In genomic region chr18:27845897-27846296, GRCh38 we compare ENCODE assay signal across 20 cellular contexts.
"Had no signal": no experiment of that assay in that cellular context is flagged by ENCODE, and none has a peak within 500 bp of the region (broad histone marks: within the 10 kb centered on the region; RNA-seq: fewer than 3 reads in every experiment).

No MANE protein-coding gene starts in this region.

- H3K36me3 Mint-ChIP-seq: activated naive CD8-positive, alpha-beta T cell treated with anti-CD3 and anti-CD28 coated beads for 36 hours; naive B cell; stimulated activated naive B cell treated with anti-CD40 and anti-IgM and Interleukin-4, amounts not matched to agents 10 μg/mL and 1 μg/mL and 100 μg/mL, for 72 hours had no signal

- H3K36me3 ChIP-seq: cardiac muscle cell, gastrocnemius medialis, heart right ventricle, tibial artery had no signal

- H3K9ac ChIP-seq: parathyroid adenoma had no signal

- H2AFZ ChIP-seq: parathyroid adenoma had no signal

- H3K79me2 ChIP-seq: parathyroid adenoma had no signal

- H3K27ac ChIP-seq: cardiac muscle cell, dorsolateral prefrontal cortex, gastrocnemius medialis, heart right ventricle, parathyroid adenoma, tibial artery had no signal

- FAIRE-seq: islet of Langerhans, urothelium cell line had no signal

- H3K27me3 Mint-ChIP-seq: activated naive CD8-positive, alpha-beta T cell treated with anti-CD3 and anti-CD28 coated beads for 36 hours; naive B cell; stimulated activated naive B cell treated with anti-CD40 and anti-IgM and Interleukin-4, amounts not matched to agents 10 μg/mL and 1 μg/mL and 100 μg/mL, for 72 hours; T-helper 17 cell had no signal

- DNase-seq: activated CD4-positive, alpha-beta T cell treated with anti-CD3 and anti-CD28 coated beads for 4 hours; activated CD8-positive, alpha-beta memory T cell treated with anti-CD3 and anti-CD28 coated beads, Interleukin-2, amount 50 U/mL, for 4 hours; activated CD8-positive, alpha-beta T cell treated with anti-CD3 and anti-CD28 coated beads, Interleukin-2, amount 10 ng/mL, durations not matched to agents 7 days and 5 days; activated gamma-delta T cell treated with Interleukin-2 at 50 U/mL for 16 hours; activated naive CD8-positive, alpha-beta T cell treated with anti-CD3 and anti-CD28 coated beads for 36 hours; activated T-cell treated with anti-CD3 and anti-CD28 coated beads, Interleukin-2, amount 50 U/mL, for 72 hours; anterior cingulate cortex; dorsolateral prefrontal cortex; endodermal cell; gastrocnemius medialis; heart right ventricle; naive B cell; retina; stimulated activated naive B cell treated with anti-CD40 and anti-IgM and Interleukin-4, amounts not matched to agents 10 μg/mL and 1 μg/mL and 100 μg/mL, for 72 hours; T-helper 17 cell; tibial artery had no signal

- H3K27ac Mint-ChIP-seq: activated CD8-positive, alpha-beta T cell treated with anti-CD3 and anti-CD28 coated beads, Interleukin-2, amount 10 ng/mL, durations not matched to agents 7 days and 5 days; activated naive CD8-positive, alpha-beta T cell treated with anti-CD3 and anti-CD28 coated beads for 36 hours; activated T-cell treated with anti-CD3 and anti-CD28 coated beads, Interleukin-2, amount 50 U/mL, for 72 hours; endodermal cell; naive B cell; stimulated activated naive B cell treated with anti-CD40 and anti-IgM and Interleukin-4, amounts not matched to agents 10 μg/mL and 1 μg/mL and 100 μg/mL, for 72 hours; T-helper 17 cell had no signal

- H3K4me1 Mint-ChIP-seq: activated naive CD8-positive, alpha-beta T cell treated with anti-CD3 and anti-CD28 coated beads for 36 hours; endodermal cell; naive B cell; stimulated activated naive B cell treated with anti-CD40 and anti-IgM and Interleukin-4, amounts not matched to agents 10 μg/mL and 1 μg/mL and 100 μg/mL, for 72 hours; T-helper 17 cell had no signal

- ATAC-seq: activated CD8-positive, alpha-beta T cell treated with anti-CD3 and anti-CD28 coated beads, Interleukin-2, amount 10 ng/mL, durations not matched to agents 7 days and 5 days; activated T-cell treated with anti-CD3 and anti-CD28 coated beads, Interleukin-2, amount 50 U/mL, for 72 hours; gastrocnemius medialis; heart right ventricle; stimulated activated naive B cell treated with anti-CD40 and anti-IgM and Interleukin-4, amounts not matched to agents 10 μg/mL and 1 μg/mL and 100 μg/mL, for 72 hours; T-helper 17 cell had no signal

- H3K9me3 ChIP-seq: gastrocnemius medialis, tibial artery had no signal

- H3K4me3 ChIP-seq: cardiac muscle cell, dorsolateral prefrontal cortex, gastrocnemius medialis, heart right ventricle, tibial artery had no signal

- H3K27me3 ChIP-seq: cardiac muscle cell, dorsolateral prefrontal cortex, gastrocnemius medialis, heart right ventricle, tibial artery had no signal

- H3K4me3 Mint-ChIP-seq: activated CD8-positive, alpha-beta T cell treated with anti-CD3 and anti-CD28 coated beads, Interleukin-2, amount 10 ng/mL, durations not matched to agents 7 days and 5 days; activated naive CD8-positive, alpha-beta T cell treated with anti-CD3 and anti-CD28 coated beads for 36 hours; activated T-cell treated with anti-CD3 and anti-CD28 coated beads, Interleukin-2, amount 50 U/mL, for 72 hours; endodermal cell; naive B cell; stimulated activated naive B cell treated with anti-CD40 and anti-IgM and Interleukin-4, amounts not matched to agents 10 μg/mL and 1 μg/mL and 100 μg/mL, for 72 hours; T-helper 17 cell had no signal

- H3K4me1 ChIP-seq: gastrocnemius medialis, heart right ventricle, parathyroid adenoma, tibial artery had no signal
